In genomic region chr3:156892701-156893100, GRCh38 we compare ENCODE assay signal across 1 cellular context.
TF ChIP-seq lines count a peak whose summit lies in the region.

No MANE protein-coding gene starts in this region.

TF ChIP-seq in K562, 482 proteins besides CTCF, POLR2A, EP300 and RAD21 (continued from another document):
- no peak for TF ChIP-seq ZNF639 (CRISPR knock-in tag; conservative IDR thresholded peaks at IDR 0.05 in 1 of 2, IDR thresholded peaks at IDR 0.05 in 1 of 2)
- TF ChIP-seq TBP (optimal IDR thresholded peaks at IDR 0.05; ENCODE audit: low read depth, low read length): no peak
- TF ChIP-seq PHF21A (IDR thresholded peaks at IDR 0.05; ENCODE audit: borderline replicate concordance, low read depth): no peak
- TF ChIP-seq NKRF (IDR thresholded peaks at IDR 0.05; ENCODE audit: borderline replicate concordance): no peak
